ENCODE assay signal across 19 cellular contexts in the genomic region with DNA sequence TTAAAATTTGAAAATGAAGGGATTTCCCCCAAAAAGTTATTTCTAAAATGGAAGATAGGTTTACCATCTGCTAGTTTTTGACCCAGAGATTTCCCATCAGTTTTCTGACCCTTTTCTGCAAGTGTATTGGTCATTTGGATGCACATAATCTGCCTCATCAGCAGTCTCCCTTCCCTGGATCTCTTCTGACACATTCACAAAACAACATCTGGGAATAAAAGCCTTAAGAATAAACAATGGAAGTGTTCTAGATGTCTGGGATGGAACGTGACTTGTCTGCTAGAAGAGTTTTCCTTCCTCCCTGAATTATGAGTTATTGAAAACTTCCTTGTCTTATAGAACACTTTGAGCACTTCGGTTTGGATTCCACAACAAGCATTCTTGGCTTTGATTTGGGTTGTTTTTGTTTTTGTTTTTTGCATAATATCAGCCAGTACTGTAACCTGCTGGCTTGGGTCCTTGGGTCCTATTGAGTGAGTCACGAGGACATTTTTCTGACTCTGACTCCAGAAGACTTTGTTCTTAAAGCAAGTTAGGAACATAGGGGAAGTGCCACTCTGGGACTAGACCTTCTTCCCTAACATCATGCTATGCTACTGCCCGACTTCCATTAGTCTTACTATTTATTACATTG. TPM values are rescaled to one million over a fixed set of nuclear protein-coding genes. Genes with fewer than 3 reads are reported as not detected.
DNase-seq lines count a peak whose midpoint lies in the region; ATAC-seq, FAIRE-seq and TF ChIP-seq lines count a peak whose summit lies in the region.
"Had no signal": no experiment of that assay in that cellular context is flagged by ENCODE, and none has a peak within 500 bp of the region (broad histone marks: within the 10 kb centered on the region; RNA-seq: fewer than 3 reads in every experiment).

No MANE protein-coding gene starts in this region.

- H3K27ac ChIP-seq in A549 (no peak overlapping the region), GM23248 (peak overlapping the region; percentile 44; the same call in 1 of the 2 replicates), K562 (ENCODE audit: extremely low read depth, low read depth, low read length) (no peak overlapping the region), tibial nerve (no peak overlapping the region)

- H3K4me1 ChIP-seq in A549 (no peaks in the 10 kb centered on the region), GM23248 (ENCODE audit: insufficient read depth) (peaks cover 34% of the 10 kb centered on the region), K562 (replicated peaks in 1 of 2; ENCODE audit: control insufficient read depth in 2 of 2, insufficient read depth in 2 of 2, low read length in 2 of 2) (no peaks in the 10 kb centered on the region), tibial nerve (no peaks in the 10 kb centered on the region)

- H3K79me2 ChIP-seq in GM23248 (ENCODE audit: insufficient read depth): no peaks in the 10 kb centered on the region
- H3K79me2 ChIP-seq in K562 (ENCODE audit: control insufficient read depth, insufficient read depth, low read length): no peaks in the 10 kb centered on the region

- no peak overlapping the region for H3K4me2 ChIP-seq in A549
- H3K4me2 ChIP-seq in GM23248 (ENCODE audit: unreplicated experiment): peak overlapping the region; percentile 18
- H3K4me2 ChIP-seq in K562 (ENCODE audit: insufficient read depth, low read length): no peak overlapping the region

- H3K9ac ChIP-seq in GM23248 (no peak overlapping the region), K562 (ENCODE audit: insufficient read depth in 1 of 2, low read depth in 2 of 2, low read length in 2 of 2) (no peak overlapping the region)

- no peak for FAIRE-seq in A549 (lab: Jason Lieb, UNC)
- no peak for FAIRE-seq in K562 (lab: Jason Lieb, UNC)
- FAIRE-seq: D721Med had no signal

- H3K9me1 ChIP-seq in K562 (ENCODE audit: control insufficient read depth, insufficient read depth, low read length): no peaks in the 10 kb centered on the region

- H3K27me3 ChIP-seq in GM23248 (replicated peaks; ENCODE audit: insufficient read depth) (no peaks in the 10 kb centered on the region), K562 (ENCODE audit: control insufficient read depth in 2 of 2, insufficient read depth in 2 of 2, low read length in 2 of 2) (no peaks in the 10 kb centered on the region), tibial nerve (no peaks in the 10 kb centered on the region)

- intact Hi-C loops in K562 (cut with micrococcal nuclease): no loop called here

- peak overlapping the region; percentile 58 for H2AFZ ChIP-seq in GM23248
- H2AFZ ChIP-seq in K562 (ENCODE audit: low read depth, low read length): no peak overlapping the region

- H3K9me3 ChIP-seq in A549 (no peaks in the 10 kb centered on the region), GM23248 (ENCODE audit: low read depth) (no peaks in the 10 kb centered on the region), K562 (replicated peaks; ENCODE audit: control insufficient read depth, insufficient read depth, low read depth, low read length) (no peaks in the 10 kb centered on the region), tibial nerve (no peaks in the 10 kb centered on the region)

- no peaks in the 10 kb centered on the region for H3K36me3 ChIP-seq in GM23248 (ENCODE audit: low read depth)
- no peaks in the 10 kb centered on the region for H3K36me3 ChIP-seq in K562 (ENCODE audit: control insufficient read depth, insufficient read depth, low read length)
- no peaks in the 10 kb centered on the region for H3K36me3 ChIP-seq in tibial nerve

- TF ChIP-seq CTCF in A549 (IDR thresholded peaks at IDR 0.05) (no peak), K562 (IDR thresholded peaks at IDR 0.05 in 2 of 3, conservative IDR thresholded peaks at IDR 0.05 in 1 of 3; ENCODE audit: insufficient read depth in 2 of 3, low read depth in 1 of 3, low read length in 3 of 3) (no peak), foreskin fibroblast (IDR thresholded peaks at IDR 0.05; ENCODE audit: low read depth, low read length) (no peak), tibial nerve (IDR thresholded peaks at IDR 0.05) (no peak)

- peaks cover 25% of the 10 kb centered on the region for H3F3A ChIP-seq in GM23248 (ENCODE audit: insufficient read depth)

- ATAC-seq in A549 (no peak), K562 (no peak), GM18502 (IDR thresholded peaks at IDR 0.05; ENCODE audit: poor library complexity, unreplicated experiment) (no peak)
- ATAC-seq: CD8-positive, alpha-beta T cell; HCT116 had no signal

- TF ChIP-seq POLR2A in A549 (IDR thresholded peaks at IDR 0.05; ENCODE audit: low read length) (no peak), K562 (conservative IDR thresholded peaks at IDR 0.05) (no peak), tibial nerve (IDR thresholded peaks at IDR 0.05) (no peak)

- in situ Hi-C loops in GM23248 (cut with MboI) (no loop called here), K562 (cut with MboI) (no loop called here)

- H3K4me3 ChIP-seq in A549 (no peak overlapping the region), GM23248 (no peak overlapping the region), K562 (no peak overlapping the region), foreskin fibroblast (ENCODE audit: low read depth in 1 of 2, low read length in 2 of 2) (no peak overlapping the region), tibial nerve (no peak overlapping the region)

- TF ChIP-seq EP300 in A549 (IDR thresholded peaks at IDR 0.05) (no peak), K562 (IDR thresholded peaks at IDR 0.05; ENCODE audit: low read length) (no peak), tibial nerve (IDR thresholded peaks at IDR 0.05) (no peak)

- POLR2A ChIA-PET in A549 (lab: Yijun Ruan, JAX): no interaction called here
- POLR2A ChIA-PET in K562 (lab: Yijun Ruan, JAX): no interaction called here

- 5% methylated on average over 4 of the region's 4 CpGs for WGBS in A549 (ENCODE audit: missing lambda C conversion rate)
- 44 to 52% methylated on average over 4 of the region's 4 CpGs for WGBS in GM23248 (ENCODE audit: low coverage in 1 of 2, low lambda C conversion rate in 2 of 2, missing lambda C conversion rate in 2 of 2), 2 experiments
- 3% methylated on average over 4 of the region's 4 CpGs for WGBS in K562 (ENCODE audit: insufficient coverage, low coverage, missing lambda C conversion rate)
- 67 to 77% methylated on average over 4 of the region's 4 CpGs for WGBS in tibial nerve, 2 donors

- CTCF ChIA-PET in A549 (lab: Yijun Ruan, JAX): no interaction called here
- CTCF ChIA-PET in K562 (lab: Yijun Ruan, JAX; ENCODE audit: low intra/inter-chr PET ratio): no interaction called here

- no peaks in the 10 kb centered on the region for H4K20me1 ChIP-seq in GM23248 (ENCODE audit: insufficient read depth)
- no peaks in the 10 kb centered on the region for H4K20me1 ChIP-seq in K562 (replicated peaks; ENCODE audit: control insufficient read depth, insufficient read depth, low read length)

- no peaks in the 10 kb centered on the region for H3K9me2 ChIP-seq in GM23248 (ENCODE audit: insufficient read depth)

- no TSS peak for BruUV-seq in K562 (replicated peaks; lab: Mats Ljungman, UMichigan)

- no peak for DNase-seq in A549 (ENCODE audit: low read depth in 1 of 2, low spot score in 1 of 2)
- peak; percentile 28 for DNase-seq in GM23248
- DNase-seq in K562 (ENCODE audit: extremely low read depth in 1 of 4, low spot score in 3 of 4): no peak
- peak; percentile 24 to 61 for DNase-seq in foreskin fibroblast
- no peak for DNase-seq in tibial nerve (ENCODE audit: low spot score in 2 of 2)
- DNase-seq in AG08396 (ENCODE audit: low spot score): no peak
- DNase-seq: CD8-positive, alpha-beta T cell; COR-L47; DMS153; DND-41; GF-D8 had no signal

- no peak for TF ChIP-seq RAD21 in A549 (conservative IDR thresholded peaks at IDR 0.05 in 1 of 2, IDR thresholded peaks at IDR 0.05 in 1 of 2)
- TF ChIP-seq RAD21 in K562 (CRISPR knock-in tag; conservative IDR thresholded peaks at IDR 0.05 in 1 of 2, IDR thresholded peaks at IDR 0.05 in 1 of 2): no peak

RNA-seq across cellular contexts. Expression of a gene that starts 18.2 kb away (rescaled TPM):
- not detected in 2 replicates for polyA plus RNA-seq in A549 (2011; rRNA removed)
- not detected in 2 replicates for polyA plus RNA-seq in A549 (2012; cell fraction: cytosol; rRNA removed)
- polyA plus RNA-seq in A549 (2012; cell fraction: nucleus; rRNA removed): not detected in 2 replicates
- not detected in 3 replicates for polyA plus RNA-seq in A549 (2017; fragmentation: RNase III; extraction: RNeasy Plus Mini Kit Qiagen cat#74134 plus additional on column Dnase treatment)
- not detected in 2 replicates for polyA minus RNA-seq in A549 (2011; rRNA and poly(A)+ RNA removed)
- 25.5 and 26.1 TPM in 2 replicates for total RNA-seq in GM23248 (2014; rRNA removed; shearing (Covaris generic))
- polyA plus RNA-seq in GM23248 (2016; fragmentation: Nextera tagmentation; extraction: Ambion mirVana): 11.8 and 12.2 TPM in 2 replicates
- total RNA-seq in K562 (2011; cell fraction: chromatin; rRNA removed; ENCODE audit: low replicate concordance): not detected in 2 replicates
- total RNA-seq in K562 (2011; cell fraction: nucleolus; rRNA removed): not detected in 2 replicates
- total RNA-seq in K562 (2011; cell fraction: nucleoplasm; rRNA removed): not detected in 2 replicates
- not detected in 2 replicates for total RNA-seq in K562 (2014; rRNA removed)
- not detected in 2 replicates for total RNA-seq in K562 (2014; rRNA removed; fragmentation: Illumina TruSeq; extraction: Trizol)
- not detected in 2 replicates for total RNA-seq in K562 (2015; rRNA removed; fragmentation: Illumina TruSeq; extraction: Trizol)
- not detected in 2 replicates for total RNA-seq in K562 (2021)
- not detected in 2 replicates for polyA plus RNA-seq in K562 (2011; rRNA removed)
- 0.04 TPM in 1 of 2 replicates, not detected in the other for polyA plus RNA-seq in K562 (2011; cell fraction: cytosol; rRNA removed)
- not detected in 2 replicates for polyA plus RNA-seq in K562 (2011; cell fraction: nucleus; rRNA removed)
- polyA plus RNA-seq in K562 (2012): not detected in 2 replicates
- polyA plus RNA-seq in K562 (2014; fragmentation: Illumina TruSeq; extraction: Trizol): not detected in 2 replicates
- not detected for polyA plus RNA-seq in K562 (2014; fragmentation: Nextera tagmentation; extraction: Ambion mirVana)
- not detected in 2 replicates for polyA plus RNA-seq in K562 (2014; rRNA removed)
- not detected in 2 replicates for polyA minus RNA-seq in K562 (2011; rRNA and poly(A)+ RNA removed)
- not detected in 2 replicates for polyA minus RNA-seq in K562 (2011; cell fraction: cytosol; rRNA and poly(A)+ RNA removed)
- polyA minus RNA-seq in K562 (2011; cell fraction: nucleus; rRNA and poly(A)+ RNA removed): not detected in 2 replicates
- total RNA-seq in tibial nerve: under 1 TPM in 1 of 4 donors, not detected in 3; 0.39 TPM
- total RNA-seq: CD8-positive, alpha-beta T cell; H4 had no signal
- polyA plus RNA-seq: CD14-positive monocyte had no signal

RNA-seq across cellular contexts. Expression of a gene that starts 20.5 kb away (rescaled TPM):
- polyA plus RNA-seq in A549 (2011; rRNA removed) (not detected in 2 replicates), A549 (2017; fragmentation: RNase III; extraction: RNeasy Plus Mini Kit Qiagen cat#74134 plus additional on column Dnase treatment) (not detected in 3 replicates), GM23248 (2016; fragmentation: Nextera tagmentation; extraction: Ambion mirVana) (not detected in 2 replicates), K562 (2011; rRNA removed) (not detected in 2 replicates), K562 (2014; fragmentation: Illumina TruSeq; extraction: Trizol) (not detected in 2 replicates), K562 (2014; fragmentation: Nextera tagmentation; extraction: Ambion mirVana) (not detected), K562 (2014; rRNA removed) (not detected in 2 replicates)
- not detected in 2 replicates for polyA plus RNA-seq in A549 (2012; cell fraction: cytosol; rRNA removed)
- polyA plus RNA-seq in A549 (2012; cell fraction: nucleus; rRNA removed): not detected in 2 replicates
- polyA minus RNA-seq in A549 (2011; rRNA and poly(A)+ RNA removed): not detected in 2 replicates
- not detected in 2 replicates for total RNA-seq in GM23248 (2014; rRNA removed; shearing (Covaris generic))
- not detected in 2 replicates for total RNA-seq in K562 (2011; cell fraction: chromatin; rRNA removed; ENCODE audit: low replicate concordance)
- not detected in 2 replicates for total RNA-seq in K562 (2011; cell fraction: nucleolus; rRNA removed)
- total RNA-seq in K562 (2011; cell fraction: nucleoplasm; rRNA removed): not detected in 2 replicates
- total RNA-seq in K562 (2014; rRNA removed) (not detected in 2 replicates), K562 (2014; rRNA removed; fragmentation: Illumina TruSeq; extraction: Trizol) (not detected in 2 replicates), K562 (2015; rRNA removed; fragmentation: Illumina TruSeq; extraction: Trizol) (not detected in 2 replicates), K562 (2021) (not detected in 2 replicates), tibial nerve (1 to 10 TPM in 1 of 4 donors, under 1 TPM in 1, not detected in 2; 0.78 to 1.5 TPM)
- polyA plus RNA-seq in K562 (2011; cell fraction: cytosol; rRNA removed): not detected in 2 replicates
- not detected in 2 replicates for polyA plus RNA-seq in K562 (2011; cell fraction: nucleus; rRNA removed)
- polyA plus RNA-seq in K562 (2012): not detected in 2 replicates
- not detected in 2 replicates for polyA minus RNA-seq in K562 (2011; rRNA and poly(A)+ RNA removed)
- not detected in 2 replicates for polyA minus RNA-seq in K562 (2011; cell fraction: cytosol; rRNA and poly(A)+ RNA removed)
- polyA minus RNA-seq in K562 (2011; cell fraction: nucleus; rRNA and poly(A)+ RNA removed): not detected in 2 replicates
- total RNA-seq: A172, H4 had no signal
- polyA plus RNA-seq: AG04450, BJ had no signal

Comparison
In these comparisons a context has a peak if more than half of its experiments do, and no peak if none do; other contexts are left out.
1. DNase-seq: peak in GM23248 (single experiment) and foreskin fibroblast (2 of 2); none in A549 (0 of 2), K562 (0 of 4), tibial nerve (0 of 2) and AG08396 (single experiment).
2. RNA of a gene that starts 18.2 kb away (total RNA-seq): 25.5 to 26.1 TPM in GM23248; not detected in K562 and 0.39 TPM in tibial nerve; every median in the first group is over 10 times any median in the second.